Comparison of ENCODE assay signal across 22 cellular contexts in the genomic region with DNA sequence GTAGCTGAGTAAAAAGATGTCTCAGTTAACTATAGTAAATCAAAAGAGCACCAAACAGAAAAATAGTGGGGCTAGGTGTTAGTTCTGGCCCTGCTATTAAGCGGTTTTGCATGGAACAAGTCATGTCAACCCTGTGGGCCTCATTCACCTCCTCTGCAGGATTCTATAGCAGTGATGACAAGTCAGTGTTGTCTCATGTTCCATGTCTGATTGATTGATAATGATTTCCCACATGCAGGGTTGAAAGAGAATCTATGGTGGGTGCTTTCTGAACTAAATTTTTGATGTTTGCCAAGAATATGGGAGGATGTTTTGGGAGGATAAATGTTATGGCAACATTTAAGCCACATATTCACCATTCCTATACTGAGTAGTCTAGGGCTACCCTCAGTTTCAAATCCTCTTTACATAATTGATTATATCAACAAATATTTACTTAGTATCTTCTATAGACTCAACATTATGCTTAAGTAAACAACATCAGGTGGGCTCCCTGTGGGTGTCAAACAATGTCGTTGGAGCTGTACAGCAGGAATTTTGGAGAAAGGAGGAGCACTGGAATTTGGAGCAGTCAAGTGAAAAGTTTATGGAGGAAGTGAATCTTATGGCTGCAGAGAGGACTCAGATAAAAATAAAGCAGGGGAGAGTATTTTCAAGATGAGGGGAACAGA. TPM values are rescaled to one million over a fixed set of nuclear protein-coding genes. Genes with fewer than 3 reads are reported as not detected.
A peak's percentile ranks its signal among the peaks of the same experiment; 100 is the strongest.
DNase-seq lines count a peak whose midpoint lies in the region; ATAC-seq and TF ChIP-seq lines count a peak whose summit lies in the region.
"Had no signal": no experiment of that assay in that cellular context is flagged by ENCODE, and none has a peak within 500 bp of the region (broad histone marks: within the 10 kb centered on the region; RNA-seq: fewer than 3 reads in every experiment).

No MANE protein-coding gene starts in this region.

- intact Hi-C loops in breast epithelium (cut with DNase I; ENCODE audit: low total_unique reads): no loop called here
- intact Hi-C loops in dendritic cell treated with granulocyte-macrophage colony-stimulating factor and Interleukin-4, amounts not matched to agents 40 ng/mL and 50 ng/mL, for 4 days (cut with micrococcal nuclease): loop anchor here (2.0 to 5.0 kb wide), 3 partner anchors 31 to 105 kb away; partner anchors contain the start of genes HELB and LLPH

- H3K27me3 Mint-ChIP-seq in dendritic cell treated with granulocyte-macrophage colony-stimulating factor and Interleukin-4, amounts not matched to agents 40 ng/mL and 50 ng/mL, for 4 days: no peaks in the 10 kb centered on the region

- no peak overlapping the region for H3K4me3 ChIP-seq in breast epithelium
- H3K4me3 ChIP-seq: BLaER1, gastrocnemius medialis, left ventricle myocardium inferior had no signal

- peaks cover 26% of the 10 kb centered on the region for H3K36me3 Mint-ChIP-seq in dendritic cell treated with granulocyte-macrophage colony-stimulating factor and Interleukin-4, amounts not matched to agents 40 ng/mL and 50 ng/mL, for 4 days (ENCODE audit: low read depth)
- H3K36me3 Mint-ChIP-seq: brain; stimulated activated effector memory CD8-positive, alpha-beta T cell treated with anti-CD3 and anti-CD28 coated beads, Interleukin-12 subunit alpha, Interleukin-12 subunit beta, amount 100 ng/mL, for 72 hours had no signal

- no peak for TF ChIP-seq CTCF in breast epithelium (IDR thresholded peaks at IDR 0.05)

- H3K4me1 Mint-ChIP-seq in dendritic cell treated with granulocyte-macrophage colony-stimulating factor and Interleukin-4, amounts not matched to agents 40 ng/mL and 50 ng/mL, for 4 days (ENCODE audit: low read depth): peaks cover 78% of the 10 kb centered on the region

- H3K9me3 ChIP-seq in breast epithelium: no peaks in the 10 kb centered on the region
- H3K9me3 ChIP-seq: BLaER1, gastrocnemius medialis, left ventricle myocardium inferior had no signal

- no peaks in the 10 kb centered on the region for H3K27me3 ChIP-seq in breast epithelium

- DNase-seq in T47D (ENCODE audit: low read depth in 1 of 2, low spot score in 1 of 2): peak; percentile 75 to 96
- no peak for DNase-seq in breast epithelium (ENCODE audit: low spot score in 2 of 2)
- DNase-seq in NCI-H146 (lab: John Stamatoyannopoulos, UW): peak; percentile 16
- no peak for DNase-seq in glomerular visceral epithelial cell (ENCODE audit: extremely low spot score)
- DNase-seq: ACHN; activated CD4-positive, alpha-beta T cell treated with anti-CD3 and anti-CD28 coated beads for 1 hour; activated gamma-delta T cell treated with Interleukin-2 at 50 U/mL for 16 hours; activated T-cell treated with anti-CD3 and anti-CD28 coated beads, Interleukin-2, amount 50 U/mL, for 1 hour; gastrocnemius medialis; H9; left ventricle myocardium inferior; naive thymus-derived CD4-positive, alpha-beta T cell; NCI-H1105 treated with DMSO at 0.1 percent for 48 hours; NCI-H2171 treated with DMSO at 0.1 percent for 48 hours; SHP77; stimulated activated CD4-positive, alpha-beta T cell treated with anti-CD3 and anti-CD28 coated beads, Interleukin-2, amount 100 ng/mL, for 48 hours had no signal

- no peaks in the 10 kb centered on the region for H3K9me3 Mint-ChIP-seq in dendritic cell treated with granulocyte-macrophage colony-stimulating factor and Interleukin-4, amounts not matched to agents 40 ng/mL and 50 ng/mL, for 4 days
- H3K9me3 Mint-ChIP-seq: brain; H9; stimulated activated effector memory CD8-positive, alpha-beta T cell treated with anti-CD3 and anti-CD28 coated beads, Interleukin-12 subunit alpha, Interleukin-12 subunit beta, amount 100 ng/mL, for 72 hours had no signal

- no peak overlapping the region for H3K4me3 Mint-ChIP-seq in dendritic cell treated with granulocyte-macrophage colony-stimulating factor and Interleukin-4, amounts not matched to agents 40 ng/mL and 50 ng/mL, for 4 days
- H3K4me3 Mint-ChIP-seq: H9; stimulated activated effector memory CD8-positive, alpha-beta T cell treated with anti-CD3 and anti-CD28 coated beads, Interleukin-12 subunit alpha, Interleukin-12 subunit beta, amount 100 ng/mL, for 72 hours had no signal

- peak overlapping the region; percentile 85 for H3K27ac Mint-ChIP-seq in dendritic cell treated with granulocyte-macrophage colony-stimulating factor and Interleukin-4, amounts not matched to agents 40 ng/mL and 50 ng/mL, for 4 days
- H3K27ac Mint-ChIP-seq: brain; H9; naive thymus-derived CD4-positive, alpha-beta T cell; stimulated activated effector memory CD8-positive, alpha-beta T cell treated with anti-CD3 and anti-CD28 coated beads, Interleukin-12 subunit alpha, Interleukin-12 subunit beta, amount 100 ng/mL, for 72 hours had no signal

- ATAC-seq in GM21423 (IDR thresholded peaks at IDR 0.05; ENCODE audit: unreplicated experiment) (no peak), GM18861 (IDR thresholded peaks at IDR 0.05; ENCODE audit: unreplicated experiment) (no peak)
- ATAC-seq: gastrocnemius medialis; naive thymus-derived CD4-positive, alpha-beta T cell; stimulated activated effector memory CD8-positive, alpha-beta T cell treated with anti-CD3 and anti-CD28 coated beads, Interleukin-12 subunit alpha, Interleukin-12 subunit beta, amount 100 ng/mL, for 72 hours had no signal

- no peaks in the 10 kb centered on the region for H3K36me3 ChIP-seq in breast epithelium
- H3K36me3 ChIP-seq: BLaER1, gastrocnemius medialis had no signal

- H3K4me1 ChIP-seq in breast epithelium: no peaks in the 10 kb centered on the region
- H3K4me1 ChIP-seq: BLaER1 had no signal

- H3K27ac ChIP-seq in breast epithelium: no peak overlapping the region
- H3K27ac ChIP-seq: BLaER1, gastrocnemius medialis, left ventricle myocardium inferior had no signal

- no peak for TF ChIP-seq POLR2A in breast epithelium (IDR thresholded peaks at IDR 0.05)

- in situ Hi-C loops in T47D (cut with HindIII; ENCODE audit: low pct_unique_long_range_greater_than_20kb, low sequenced_read_pairs): no loop called here

RNA-seq across cellular contexts. Expression of gene IRAK3, which starts 48.6 kb away (rescaled TPM):
- total RNA-seq in breast epithelium: 10 to 100 TPM; 22.2 to 88.8 (median 37.7) TPM

Comparison
In these comparisons a context has a peak if more than half of its experiments do, and no peak if none do; other contexts are left out.
1. DNase-seq: peak in T47D (2 of 2) and NCI-H146 (single experiment); none in breast epithelium (0 of 2) and glomerular visceral epithelial cell (single experiment).